In genomic region chr11:107102692-107103463, GRCh38 we compare ENCODE assay signal across 17 cellular contexts.
A peak's percentile ranks its signal among the peaks of the same experiment; 100 is the strongest.
DNase-seq lines count a peak whose midpoint lies in the region; ATAC-seq and TF ChIP-seq lines count a peak whose summit lies in the region.
"Had no signal": no experiment of that assay in that cellular context is flagged by ENCODE, and none has a peak within 500 bp of the region (broad histone marks: within the 10 kb centered on the region; RNA-seq: fewer than 3 reads in every experiment).

No MANE protein-coding gene starts in this region.

- H2AFZ ChIP-seq in OCI-LY7 (ENCODE audit: low read length), result no peak overlapping the region

- H3K4me2 ChIP-seq in OCI-LY7 (ENCODE audit: low read length), result no peak overlapping the region

- peak; percentile 52 for ATAC-seq in left lobe of liver
- ATAC-seq in HG02763 (IDR thresholded peaks at IDR 0.05; ENCODE audit: unreplicated experiment), result no peak
- ATAC-seq: activated CD8-positive, alpha-beta memory T cell treated with anti-CD3 and anti-CD28 coated beads, Interleukin-2, amount 10 ng/mL, durations not matched to agents 7 days and 5 days had no signal

- BruUV-seq in OCI-LY7 (replicated peaks; lab: Mats Ljungman, UMichigan), result no TSS peak

- H3K27ac ChIP-seq in OCI-LY7 (ENCODE audit: low read depth, low read length, poor library complexity, severe bottlenecking), result no peak overlapping the region
- H3K27ac ChIP-seq: heart left ventricle had no signal

- no peaks in the 10 kb centered on the region for H3K9me2 ChIP-seq in OCI-LY7 (ENCODE audit: insufficient read depth, low read length)

- CTCF ChIA-PET in OCI-LY7 (lab: Charles Lee; ENCODE audit: unreplicated experiment), result no interaction called here

- peak; percentile 44 for DNase-seq in DMS 273 (lab: John Stamatoyannopoulos, UW; ENCODE audit: unreplicated experiment)
- no peak for DNase-seq in DMS 273 treated with DMSO at 0.1 percent for 48 hours (lab: John Stamatoyannopoulos, UW)
- DNase-seq in GM12865 (ENCODE audit: low read depth), result peak; percentile 8
- DNase-seq in OCI-LY7 (ENCODE audit: low spot score), result no peak
- no peak for DNase-seq in left lobe of liver (ENCODE audit: low spot score)
- DNase-seq in A172 (ENCODE audit: low spot score), result no peak
- no peak for DNase-seq in NCI-H2227 treated with DMSO at 0.1 percent for 48 hours (lab: John Stamatoyannopoulos, UW)
- DNase-seq: 8988T; activated CD8-positive, alpha-beta memory T cell treated with anti-CD3 and anti-CD28 coated beads, Interleukin-2, amount 10 ng/mL, durations not matched to agents 7 days and 5 days; activated effector memory CD4-positive, alpha-beta T cell treated with anti-CD3 and anti-CD28 coated beads, Interleukin-2, amount 50 U/mL, for 16 hours; C1 segment of cervical spinal cord; MG63; nephron progenitor cell; stimulated activated naive CD4-positive, alpha-beta T cell treated with Interleukin-2 at 50 U/mL for 16 hours; trophoblast cell had no signal

- H4K20me1 ChIP-seq in OCI-LY7 (ENCODE audit: insufficient read depth, low read length), result no peaks in the 10 kb centered on the region

- TF ChIP-seq CTCF in GM12865 (IDR thresholded peaks at IDR 0.05; ENCODE audit: insufficient read depth, low read depth, low read length, missing control alignments) (no peak), OCI-LY7 (conservative IDR thresholded peaks at IDR 0.05; ENCODE audit: low read length) (peak; percentile 24; the same call in 1 of the 2 replicates)

- H3K79me2 ChIP-seq in OCI-LY7 (ENCODE audit: insufficient read depth, low read depth, low read length), result no peaks in the 10 kb centered on the region

- H3K4me3 ChIP-seq in GM12865 (ENCODE audit: low read depth, low read length) (no peak overlapping the region), OCI-LY7 (ENCODE audit: low read depth, low read length, poor library complexity, severe bottlenecking) (no peak overlapping the region)
- H3K4me3 ChIP-seq: heart left ventricle, MG63 had no signal

- POLR2A ChIA-PET in OCI-LY7 (lab: Charles Lee), result no interaction called here

- H3K4me1 ChIP-seq in OCI-LY7 (ENCODE audit: insufficient read depth, low read length, poor library complexity, severe bottlenecking), result no peaks in the 10 kb centered on the region
- H3K4me1 ChIP-seq: heart left ventricle had no signal

- no peaks in the 10 kb centered on the region for H3K36me3 ChIP-seq in OCI-LY7 (ENCODE audit: insufficient read depth, low read length)
- H3K36me3 ChIP-seq: heart left ventricle, MG63 had no signal

- no peaks in the 10 kb centered on the region for H3K9me3 ChIP-seq in OCI-LY7 (ENCODE audit: low read length)
- H3K9me3 ChIP-seq: MG63 had no signal

- intact Hi-C loops in OCI-LY7 (cut with micrococcal nuclease; ENCODE audit: unreplicated experiment), result no loop called here

Comparison
In these comparisons a context has a peak if more than half of its experiments do, and no peak if none do; other contexts are left out.
1. DNase-seq: peak in DMS 273 (single experiment) and GM12865 (single experiment); none in DMS 273 treated with DMSO at 0.1 percent for 48 hours (single experiment), OCI-LY7 (single experiment), left lobe of liver (single experiment), A172 (single experiment) and NCI-H2227 treated with DMSO at 0.1 percent for 48 hours (single experiment).